18 cellular contexts compared by ENCODE assay signal in genomic region chr10:44234471-44234850, GRCh38.
DNase-seq lines count a peak whose midpoint lies in the region; ATAC-seq, FAIRE-seq and TF ChIP-seq lines count a peak whose summit lies in the region.
"Had no signal": no experiment of that assay in that cellular context is flagged by ENCODE, and none has a peak within 500 bp of the region (broad histone marks: within the 10 kb centered on the region; RNA-seq: fewer than 3 reads in every experiment).

No MANE protein-coding gene starts in this region.

- H3K9ac ChIP-seq in astrocyte (ENCODE audit: low read length) (no peak overlapping the region), iPS-20b (ENCODE audit: low read depth, low read length) (no peak overlapping the region)

- H3K4me1 ChIP-seq in astrocyte (ENCODE audit: insufficient read depth, low read length) (peaks cover 2% of the 10 kb centered on the region), esophagus muscularis mucosa (peaks cover 3 to 7% (median 5%) of the 10 kb centered on the region in 4 donors), iPS-20b (ENCODE audit: insufficient read depth, low read length) (peaks cover 18% of the 10 kb centered on the region; the same call in 1 of the 2 replicates), A673 (ENCODE audit: insufficient read depth, low read length, poor library complexity, severe bottlenecking) (no peaks in the 10 kb centered on the region)

- POLR2A ChIA-PET in A673 (lab: Charles Lee; ENCODE audit: low non-redundant PET): no interaction called here

- H3K9me3 Mint-ChIP-seq in astrocyte (ENCODE audit: unreplicated experiment) (peaks cover 8% of the 10 kb centered on the region), type B pancreatic cell (peaks cover 13% of the 10 kb centered on the region)
- H3K9me3 Mint-ChIP-seq: effector memory CD8-positive, alpha-beta T cell had no signal

- H3K4me2 ChIP-seq in astrocyte (ENCODE audit: low read length): no peak overlapping the region

- peaks cover 7% of the 10 kb centered on the region for H3K27me3 ChIP-seq in astrocyte (ENCODE audit: insufficient read depth, low read length)
- H3K27me3 ChIP-seq in esophagus muscularis mucosa: no peaks in the 10 kb centered on the region
- H3K27me3 ChIP-seq in iPS-20b (ENCODE audit: insufficient read depth, low read length): no peaks in the 10 kb centered on the region
- H3K27me3 ChIP-seq in A673 (replicated peaks; ENCODE audit: insufficient read depth, low read depth, low read length, poor library complexity): no peaks in the 10 kb centered on the region
- H3K27me3 ChIP-seq: neutrophil had no signal

- H3K27ac Mint-ChIP-seq in astrocyte (ENCODE audit: unreplicated experiment) (no peak overlapping the region), type B pancreatic cell (no peak overlapping the region)
- H3K27ac Mint-ChIP-seq: activated CD4-positive, alpha-beta T cell treated with anti-CD3 and anti-CD28 coated beads for 36 hours; effector memory CD8-positive, alpha-beta T cell; stimulated activated naive B cell treated with anti-CD40 and anti-IgM and Interleukin-4, amounts not matched to agents 10 μg/mL and 1 μg/mL and 100 μg/mL, for 72 hours had no signal

- ATAC-seq in HG03457 (IDR thresholded peaks at IDR 0.05; ENCODE audit: unreplicated experiment): no peak
- ATAC-seq: activated CD4-positive, alpha-beta T cell treated with anti-CD3 and anti-CD28 coated beads for 36 hours; effector memory CD8-positive, alpha-beta T cell; stimulated activated naive B cell treated with anti-CD40 and anti-IgM and Interleukin-4, amounts not matched to agents 10 μg/mL and 1 μg/mL and 100 μg/mL, for 72 hours had no signal

- peaks cover 2% of the 10 kb centered on the region for H3K36me3 Mint-ChIP-seq in astrocyte (ENCODE audit: low read depth, unreplicated experiment)
- peaks cover 9% of the 10 kb centered on the region for H3K36me3 Mint-ChIP-seq in type B pancreatic cell
- H3K36me3 Mint-ChIP-seq: stimulated activated naive B cell treated with anti-CD40 and anti-IgM and Interleukin-4, amounts not matched to agents 10 μg/mL and 1 μg/mL and 100 μg/mL, for 72 hours had no signal

- H3K4me1 Mint-ChIP-seq in astrocyte (ENCODE audit: low read depth, unreplicated experiment) (peaks cover 6% of the 10 kb centered on the region), type B pancreatic cell (ENCODE audit: unreplicated experiment) (peaks cover 26% of the 10 kb centered on the region)
- H3K4me1 Mint-ChIP-seq: activated CD4-positive, alpha-beta T cell treated with anti-CD3 and anti-CD28 coated beads for 36 hours; stimulated activated naive B cell treated with anti-CD40 and anti-IgM and Interleukin-4, amounts not matched to agents 10 μg/mL and 1 μg/mL and 100 μg/mL, for 72 hours had no signal

- no peak for TF ChIP-seq EP300 in esophagus muscularis mucosa (IDR thresholded peaks at IDR 0.05)

- peak; percentile 27 for DNase-seq in astrocyte (ENCODE audit: low read depth)
- DNase-seq in esophagus muscularis mucosa (ENCODE audit: extremely low spot score): peak; percentile 10
- DNase-seq in type B pancreatic cell (ENCODE audit: extremely low spot score, unreplicated experiment): no peak
- no peak for DNase-seq in A673 (ENCODE audit: low spot score)
- DNase-seq in stimulated activated CD4-positive, alpha-beta T cell treated with anti-CD3 and anti-CD28 coated beads, Interleukin-12 subunit alpha, Interleukin-12 subunit beta, amount 100 ng/mL, for 4 hours: no peak
- DNase-seq: activated CD4-positive, alpha-beta T cell treated with anti-CD3 and anti-CD28 coated beads for 36 hours; central memory CD4-positive, alpha-beta T cell; COR-L47; effector memory CD8-positive, alpha-beta T cell; foreskin fibroblast; NCI-H524 treated with DMSO at 0.1 percent for 48 hours; stimulated activated naive B cell treated with anti-CD40 and anti-IgM and Interleukin-4, amounts not matched to agents 10 μg/mL and 1 μg/mL and 100 μg/mL, for 72 hours; SW 1271 had no signal

- H3K27me3 Mint-ChIP-seq in astrocyte (ENCODE audit: low read depth, unreplicated experiment) (peaks cover 3% of the 10 kb centered on the region), type B pancreatic cell (no peaks in the 10 kb centered on the region)
- H3K27me3 Mint-ChIP-seq: stimulated activated naive B cell treated with anti-CD40 and anti-IgM and Interleukin-4, amounts not matched to agents 10 μg/mL and 1 μg/mL and 100 μg/mL, for 72 hours had no signal

- CTCF ChIA-PET in A673 (lab: Charles Lee): no interaction called here

- H3K9me3 ChIP-seq in astrocyte (ENCODE audit: insufficient read depth, low read depth, low read length) (no peaks in the 10 kb centered on the region), esophagus muscularis mucosa (no peaks in the 10 kb centered on the region), iPS-20b (ENCODE audit: insufficient read depth, low read depth, low read length) (no peaks in the 10 kb centered on the region), A673 (ENCODE audit: low read depth, low read length, poor library complexity, severe bottlenecking) (no peaks in the 10 kb centered on the region)
- H3K9me3 ChIP-seq: neutrophil had no signal

- H2AFZ ChIP-seq in astrocyte (ENCODE audit: low read depth, low read length): no peak overlapping the region

- no peak for FAIRE-seq in astrocyte (lab: Jason Lieb, UNC)
- FAIRE-seq: GM18507 had no signal

- 82% methylated on average over 3 of the region's 3 CpGs for WGBS in esophagus muscularis mucosa

- H3K4me3 ChIP-seq in astrocyte (ENCODE audit: insufficient read depth, low read depth, low read length): no peak overlapping the region
- no peak overlapping the region for H3K4me3 ChIP-seq in esophagus muscularis mucosa
- H3K4me3 ChIP-seq in iPS-20b (ENCODE audit: low read length): peak overlapping the region; percentile 49; the same call in 1 of the 2 replicates
- H3K4me3 ChIP-seq in A673 (ENCODE audit: low read depth, low read length, poor library complexity, severe bottlenecking): no peak overlapping the region

- H4K20me1 ChIP-seq in astrocyte (ENCODE audit: insufficient read depth, low read length): no peaks in the 10 kb centered on the region

- no peak for TF ChIP-seq CTCF in astrocyte (IDR thresholded peaks at IDR 0.05; ENCODE audit: insufficient read depth, low read depth, low read length)
- no peak for TF ChIP-seq CTCF in esophagus muscularis mucosa (IDR thresholded peaks at IDR 0.05)
- no peak for TF ChIP-seq CTCF in type B pancreatic cell (conservative IDR thresholded peaks at IDR 0.05)
- TF ChIP-seq CTCF in A673 (conservative IDR thresholded peaks at IDR 0.05; ENCODE audit: low read depth, low read length): no peak

- H3K36me3 ChIP-seq in astrocyte (ENCODE audit: insufficient read depth, low read length): no peaks in the 10 kb centered on the region
- H3K36me3 ChIP-seq in esophagus muscularis mucosa: no peaks in the 10 kb centered on the region
- H3K36me3 ChIP-seq in iPS-20b (ENCODE audit: insufficient read depth, low read depth, low read length): no peaks in the 10 kb centered on the region
- H3K36me3 ChIP-seq in A673 (ENCODE audit: insufficient read depth, low read length, poor library complexity, severe bottlenecking): no peaks in the 10 kb centered on the region
- H3K36me3 ChIP-seq: neutrophil had no signal

- no peak for TF ChIP-seq POLR2A in esophagus muscularis mucosa (IDR thresholded peaks at IDR 0.05; ENCODE audit: low read depth)

- intact Hi-C loops in esophagus muscularis mucosa (cut with DNase I) (no loop called here), A673 (cut with micrococcal nuclease; ENCODE audit: unreplicated experiment) (no loop called here)

- no peak overlapping the region for H3K4me3 Mint-ChIP-seq in astrocyte (ENCODE audit: unreplicated experiment)
- H3K4me3 Mint-ChIP-seq in type B pancreatic cell: peak overlapping the region; percentile 57
- H3K4me3 Mint-ChIP-seq: activated CD4-positive, alpha-beta T cell treated with anti-CD3 and anti-CD28 coated beads for 36 hours; effector memory CD8-positive, alpha-beta T cell; stimulated activated naive B cell treated with anti-CD40 and anti-IgM and Interleukin-4, amounts not matched to agents 10 μg/mL and 1 μg/mL and 100 μg/mL, for 72 hours had no signal

- no peak overlapping the region for H3K27ac ChIP-seq in astrocyte (ENCODE audit: low read depth, low read length)
- no peak overlapping the region for H3K27ac ChIP-seq in esophagus muscularis mucosa (replicated peaks in 1 of 4)
- H3K27ac ChIP-seq in iPS-20b (ENCODE audit: low read length): no peak overlapping the region
- H3K27ac ChIP-seq in A673 (ENCODE audit: low read depth, low read length, poor library complexity, severe bottlenecking): no peak overlapping the region
- H3K27ac ChIP-seq: neutrophil, RWPE1 had no signal

- no peaks in the 10 kb centered on the region for H3K79me2 ChIP-seq in astrocyte (ENCODE audit: insufficient read depth, low read length)

- no TSS peak for BruUV-seq in A673 (replicated peaks; lab: Mats Ljungman, UMichigan)

Comparison
In these comparisons a context has a peak if more than half of its experiments do, and no peak if none do; other contexts are left out.
1. DNase-seq: peak in astrocyte (single experiment) and esophagus muscularis mucosa (single experiment); none in type B pancreatic cell (single experiment), A673 (single experiment) and stimulated activated CD4-positive, alpha-beta T cell treated with anti-CD3 and anti-CD28 coated beads, Interleukin-12 subunit alpha, Interleukin-12 subunit beta, amount 100 ng/mL, for 4 hours (single experiment).